Comparison of ENCODE assay signal across 13 cellular contexts in genomic region chr12:124240493-124240892, GRCh38. TPM values are rescaled to one million over a fixed set of nuclear protein-coding genes. Genes with fewer than 3 reads are reported as not detected.
DNase-seq lines count a peak whose midpoint lies in the region; ATAC-seq, FAIRE-seq and TF ChIP-seq lines count a peak whose summit lies in the region.
"Had no signal": no experiment of that assay in that cellular context is flagged by ENCODE, and none has a peak within 500 bp of the region (broad histone marks: within the 10 kb centered on the region; RNA-seq: fewer than 3 reads in every experiment).

No MANE protein-coding gene starts in this region.

- peaks cover 2% of the 10 kb centered on the region for H3K27me3 Mint-ChIP-seq in activated CD8-positive, alpha-beta T cell treated with anti-CD3 and anti-CD28 coated beads for 36 hours
- H3K27me3 Mint-ChIP-seq in activated CD8-positive, alpha-beta T cell treated with anti-CD3 and anti-CD28 coated beads, Interleukin-2, amount 10 ng/mL, durations not matched to agents 7 days and 5 days (ENCODE audit: low read depth), result peaks cover 6% of the 10 kb centered on the region

- peak; percentile 13 for DNase-seq in activated CD8-positive, alpha-beta T cell treated with anti-CD3 and anti-CD28 coated beads for 36 hours
- DNase-seq in activated CD8-positive, alpha-beta T cell treated with anti-CD3 and anti-CD28 coated beads, Interleukin-2, amount 10 ng/mL, durations not matched to agents 7 days and 5 days, result no peak
- DNase-seq in M059J (ENCODE audit: low read depth), result peak; percentile 36
- DNase-seq in amniotic epithelial cell (ENCODE audit: low read depth), result peak; percentile 41
- peak; percentile 59 for DNase-seq in small intestine
- DNase-seq in effector memory CD4-positive, alpha-beta T cell, result no peak
- no peak for DNase-seq in NCI-H1048 (lab: John Stamatoyannopoulos, UW)
- DNase-seq: Kasumi-1, lower lobe of right lung, spleen had no signal

- intact Hi-C loops in activated CD8-positive, alpha-beta T cell treated with anti-CD3 and anti-CD28 coated beads for 36 hours (cut with micrococcal nuclease), result no loop called here

- H3K27ac Mint-ChIP-seq in activated CD8-positive, alpha-beta T cell treated with anti-CD3 and anti-CD28 coated beads for 36 hours, result no peak overlapping the region
- H3K27ac Mint-ChIP-seq in activated CD8-positive, alpha-beta T cell treated with anti-CD3 and anti-CD28 coated beads, Interleukin-2, amount 10 ng/mL, durations not matched to agents 7 days and 5 days, result no peak overlapping the region
- H3K27ac Mint-ChIP-seq: T-helper 1 cell treated with Interleukin-12 subunit alpha and Interleukin-12 subunit beta and Interleukin-4 antibody, amounts not matched to agents 30 μg/mL and 1 μg/mL, for 36 hours had no signal

- H3K9me3 ChIP-seq in small intestine (ENCODE audit: control insufficient read depth, low read depth), result no peaks in the 10 kb centered on the region
- no peaks in the 10 kb centered on the region for H3K9me3 ChIP-seq in effector memory CD4-positive, alpha-beta T cell (ENCODE audit: control insufficient read depth, low read length)
- H3K9me3 ChIP-seq: lower lobe of right lung had no signal

- no peak overlapping the region for H3K27ac ChIP-seq in small intestine (ENCODE audit: low read depth in 1 of 2, low read length in 1 of 2)
- H3K27ac ChIP-seq in effector memory CD4-positive, alpha-beta T cell (ENCODE audit: insufficient read depth, low read length, poor library complexity, severe bottlenecking), result no peak overlapping the region
- H3K27ac ChIP-seq: lower lobe of right lung, spleen had no signal

- POLR2A ChIA-PET in activated CD8-positive, alpha-beta T cell treated with anti-CD3 and anti-CD28 coated beads for 36 hours (lab: Charles Lee), result no interaction called here
- POLR2A ChIA-PET in activated CD8-positive, alpha-beta T cell treated with anti-CD3 and anti-CD28 coated beads, Interleukin-2, amount 10 ng/mL, durations not matched to agents 7 days and 5 days (lab: Charles Lee), result no interaction called here

- no peak for TF ChIP-seq CTCF in activated CD8-positive, alpha-beta T cell treated with anti-CD3 and anti-CD28 coated beads for 36 hours (IDR thresholded peaks at IDR 0.05)

- peak; percentile 86 for ATAC-seq in activated CD8-positive, alpha-beta T cell treated with anti-CD3 and anti-CD28 coated beads for 36 hours
- ATAC-seq in activated CD8-positive, alpha-beta T cell treated with anti-CD3 and anti-CD28 coated beads, Interleukin-2, amount 10 ng/mL, durations not matched to agents 7 days and 5 days, result no peak
- ATAC-seq in HG02885 (IDR thresholded peaks at IDR 0.05; ENCODE audit: poor library complexity, unreplicated experiment), result no peak
- ATAC-seq: lower lobe of right lung had no signal

- WGBS in small intestine, 3 donors, result 83 to 100% (median 90%) methylated on average over 1 of the region's 1 CpG

- peaks cover 2 to 4% of the 10 kb centered on the region in 2 donors for H3K4me1 ChIP-seq in small intestine (ENCODE audit: control insufficient read depth in 2 of 2, insufficient read depth in 1 of 2, low read depth in 1 of 2, low read length in 1 of 2)
- no peaks in the 10 kb centered on the region for H3K4me1 ChIP-seq in effector memory CD4-positive, alpha-beta T cell (ENCODE audit: control insufficient read depth, insufficient read depth, low read length, poor library complexity, severe bottlenecking)
- H3K4me1 ChIP-seq: lower lobe of right lung had no signal

- CTCF ChIA-PET in activated CD8-positive, alpha-beta T cell treated with anti-CD3 and anti-CD28 coated beads for 36 hours (lab: Charles Lee), result no interaction called here
- CTCF ChIA-PET in activated CD8-positive, alpha-beta T cell treated with anti-CD3 and anti-CD28 coated beads, Interleukin-2, amount 10 ng/mL, durations not matched to agents 7 days and 5 days (lab: Charles Lee), result no interaction called here

- FAIRE-seq in small intestine (lab: Jason Lieb, UNC), result no peak

- no peaks in the 10 kb centered on the region for H3K36me3 ChIP-seq in small intestine (ENCODE audit: control insufficient read depth in 2 of 2, insufficient read depth in 2 of 2, low read length in 2 of 2)
- no peaks in the 10 kb centered on the region for H3K36me3 ChIP-seq in effector memory CD4-positive, alpha-beta T cell (ENCODE audit: control insufficient read depth, insufficient read depth, low read length)
- H3K36me3 ChIP-seq: BLaER1 treated with 17β-estradiol and CSF1 and Interleukin-3, amounts not matched to agents 10 nM and 100 nM; lower lobe of right lung; spleen had no signal

- H3K4me1 Mint-ChIP-seq in activated CD8-positive, alpha-beta T cell treated with anti-CD3 and anti-CD28 coated beads for 36 hours (ENCODE audit: low read depth), result no peaks in the 10 kb centered on the region
- H3K4me1 Mint-ChIP-seq in activated CD8-positive, alpha-beta T cell treated with anti-CD3 and anti-CD28 coated beads, Interleukin-2, amount 10 ng/mL, durations not matched to agents 7 days and 5 days (ENCODE audit: low read depth), result no peaks in the 10 kb centered on the region

- H3K9me3 Mint-ChIP-seq in activated CD8-positive, alpha-beta T cell treated with anti-CD3 and anti-CD28 coated beads for 36 hours, result peaks cover 5% of the 10 kb centered on the region
- no peaks in the 10 kb centered on the region for H3K9me3 Mint-ChIP-seq in activated CD8-positive, alpha-beta T cell treated with anti-CD3 and anti-CD28 coated beads, Interleukin-2, amount 10 ng/mL, durations not matched to agents 7 days and 5 days (ENCODE audit: insufficient read depth)

- H3K4me3 ChIP-seq in small intestine (ENCODE audit: low read depth in 1 of 2, low read length in 2 of 2), result no peak overlapping the region
- H3K4me3 ChIP-seq in effector memory CD4-positive, alpha-beta T cell (ENCODE audit: insufficient read depth, low read depth, low read length, poor library complexity, severe bottlenecking), result no peak overlapping the region
- H3K4me3 ChIP-seq: BLaER1 treated with 17β-estradiol and CSF1 and Interleukin-3, amounts not matched to agents 10 nM and 100 nM; lower lobe of right lung; spleen had no signal

- H3K36me3 Mint-ChIP-seq in activated CD8-positive, alpha-beta T cell treated with anti-CD3 and anti-CD28 coated beads for 36 hours (ENCODE audit: low read depth), result no peaks in the 10 kb centered on the region
- H3K36me3 Mint-ChIP-seq in activated CD8-positive, alpha-beta T cell treated with anti-CD3 and anti-CD28 coated beads, Interleukin-2, amount 10 ng/mL, durations not matched to agents 7 days and 5 days (ENCODE audit: low read depth), result no peaks in the 10 kb centered on the region

- H3K4me3 Mint-ChIP-seq in activated CD8-positive, alpha-beta T cell treated with anti-CD3 and anti-CD28 coated beads for 36 hours, result no peak overlapping the region
- no peak overlapping the region for H3K4me3 Mint-ChIP-seq in activated CD8-positive, alpha-beta T cell treated with anti-CD3 and anti-CD28 coated beads, Interleukin-2, amount 10 ng/mL, durations not matched to agents 7 days and 5 days
- H3K4me3 Mint-ChIP-seq: T-helper 1 cell treated with Interleukin-12 subunit alpha and Interleukin-12 subunit beta and Interleukin-4 antibody, amounts not matched to agents 30 μg/mL and 1 μg/mL, for 36 hours had no signal

- no peaks in the 10 kb centered on the region for H3K27me3 ChIP-seq in small intestine (ENCODE audit: control insufficient read depth in 2 of 2, insufficient read depth in 2 of 2, low read length in 2 of 2)
- H3K27me3 ChIP-seq in effector memory CD4-positive, alpha-beta T cell (replicated peaks; ENCODE audit: control insufficient read depth, insufficient read depth, low read length, poor library complexity, severe bottlenecking), result no peaks in the 10 kb centered on the region
- H3K27me3 ChIP-seq: spleen had no signal

RNA-seq across cellular contexts. Expression of gene RFLNA, which starts 54.4 kb away (rescaled TPM):
- not detected for total RNA-seq in activated CD8-positive, alpha-beta T cell treated with anti-CD3 and anti-CD28 coated beads for 36 hours
- total RNA-seq in activated CD8-positive, alpha-beta T cell treated with anti-CD3 and anti-CD28 coated beads, Interleukin-2, amount 10 ng/mL, durations not matched to agents 7 days and 5 days, result not detected
- total RNA-seq in M059J (2014; rRNA removed; shearing (Covaris generic)), result 2.4 and 3.8 TPM in 2 replicates
- 10 to 100 TPM; 15.9 to 36.7 (median 19.9) TPM for polyA plus RNA-seq in small intestine

Comparison
In these comparisons a context has a peak if more than half of its experiments do, and no peak if none do; other contexts are left out.
1. DNase-seq: peak in activated CD8-positive, alpha-beta T cell treated with anti-CD3 and anti-CD28 coated beads for 36 hours (single experiment), M059J (single experiment), amniotic epithelial cell (single experiment) and small intestine (single experiment); none in activated CD8-positive, alpha-beta T cell treated with anti-CD3 and anti-CD28 coated beads, Interleukin-2, amount 10 ng/mL, durations not matched to agents 7 days and 5 days (single experiment), effector memory CD4-positive, alpha-beta T cell (0 of 3) and NCI-H1048 (single experiment).